10 cellular contexts compared by ENCODE assay signal in genomic region chr1:206472454-206472853, GRCh38. TPM values are rescaled to one million over a fixed set of nuclear protein-coding genes. Genes with fewer than 3 reads are reported as not detected.
A peak's percentile ranks its signal among the peaks of the same experiment; 100 is the strongest.
DNase-seq lines count a peak whose midpoint lies in the region; ATAC-seq, FAIRE-seq and TF ChIP-seq lines count a peak whose summit lies in the region.
"Had no signal": no experiment of that assay in that cellular context is flagged by ENCODE, and none has a peak within 500 bp of the region (broad histone marks: within the 10 kb centered on the region; RNA-seq: fewer than 3 reads in every experiment).

No MANE protein-coding gene starts in this region.

- no peaks in the 10 kb centered on the region for H4K20me1 ChIP-seq in SK-N-SH (ENCODE audit: insufficient read depth)
- H4K20me1 ChIP-seq in fibroblast of lung (ENCODE audit: control insufficient read depth, extremely low read depth, insufficient read depth, low read length): no peaks in the 10 kb centered on the region
- no peaks in the 10 kb centered on the region for H4K20me1 ChIP-seq in smooth muscle cell (ENCODE audit: low read depth)

- TF ChIP-seq RAD21 in SK-N-SH (IDR thresholded peaks at IDR 0.05; ENCODE audit: low read length): no peak

- no peak for TF ChIP-seq CTCF in SK-N-SH (IDR thresholded peaks at IDR 0.05)
- no peak for TF ChIP-seq CTCF in fibroblast of lung (conservative IDR thresholded peaks at IDR 0.05 in 1 of 2, IDR thresholded peaks at IDR 0.05 in 1 of 2; ENCODE audit: low read depth in 1 of 2, low read length in 2 of 2)
- no peak for TF ChIP-seq CTCF in smooth muscle cell (IDR thresholded peaks at IDR 0.05; ENCODE audit: borderline replicate concordance, insufficient read depth, poor library complexity, severe bottlenecking)
- no peak for TF ChIP-seq CTCF in vagina (IDR thresholded peaks at IDR 0.05)

- no peak for TF ChIP-seq EP300 in SK-N-SH (IDR thresholded peaks at IDR 0.05; ENCODE audit: borderline replicate concordance in 1 of 2, low read depth in 1 of 2, low read length in 1 of 2)

- POLR2A ChIA-PET in SK-N-SH (lab: Yijun Ruan, JAX): no interaction called here

- H3F3A ChIP-seq in SK-N-SH (replicated peaks; ENCODE audit: insufficient read depth) (no peaks in the 10 kb centered on the region), smooth muscle cell (ENCODE audit: low read depth) (peaks cover 5% of the 10 kb centered on the region)

- CTCF ChIA-PET in SK-N-SH (lab: Yijun Ruan, JAX): interaction anchor here (0.7 to 3.3 kb wide), 3 partner anchors 11 to 192 kb away, joined by 3 to 18 read pairs (median 12); no protein-coding TSS in a partner anchor

- DNase-seq in SK-N-SH (peak; percentile 42), RCC 7860 (ENCODE audit: low spot score) (peak; percentile 77), fibroblast of lung (ENCODE audit: low read depth in 2 of 2) (peak; percentile 75 to 86), smooth muscle cell (lab: John Stamatoyannopoulos, UW; ENCODE audit: unreplicated experiment) (peak; percentile 37), vagina (ENCODE audit: extremely low spot score in 2 of 2) (no peak), GM19238 (ENCODE audit: insufficient read length, low spot score) (no peak)
- DNase-seq: heart right ventricle had no signal

- intact Hi-C loops in vagina (cut with DNase I): no loop called here

- peaks cover 4 to 9% of the 10 kb centered on the region in 2 experiments for H3K36me3 ChIP-seq in SK-N-SH (replicated peaks in 1 of 2; ENCODE audit: control insufficient read depth in 1 of 2, insufficient read depth in 2 of 2, low read length in 1 of 2)
- H3K36me3 ChIP-seq in fibroblast of lung (ENCODE audit: control insufficient read depth, insufficient read depth, low read length): peaks cover 16% of the 10 kb centered on the region
- H3K36me3 ChIP-seq in smooth muscle cell (ENCODE audit: low read depth): no peaks in the 10 kb centered on the region
- peaks cover 0 to 17% of the 10 kb centered on the region in 2 donors for H3K36me3 ChIP-seq in vagina

- H2AFZ ChIP-seq in SK-N-SH (ENCODE audit: low read depth) (no peak overlapping the region), fibroblast of lung (ENCODE audit: low read length) (no peak overlapping the region), smooth muscle cell (ENCODE audit: low read depth) (no peak overlapping the region)

- H3K9me3 ChIP-seq in SK-N-SH (no peaks in the 10 kb centered on the region), fibroblast of lung (ENCODE audit: control insufficient read depth, insufficient read depth, low read depth, low read length) (no peaks in the 10 kb centered on the region), smooth muscle cell (replicated peaks; ENCODE audit: low read depth) (no peaks in the 10 kb centered on the region), vagina (no peaks in the 10 kb centered on the region)
- H3K9me3 ChIP-seq: heart right ventricle had no signal

- H3K9me2 ChIP-seq in SK-N-SH: no peaks in the 10 kb centered on the region

- no peak for ATAC-seq in SK-N-SH treated with all-trans-retinoic acid at 6 μM for 48 hours
- ATAC-seq in esophagus mucosa: no peak

- H3K4me1 ChIP-seq in SK-N-SH (ENCODE audit: control insufficient read depth in 1 of 2, insufficient read depth in 2 of 2, low read depth in 1 of 2, low read length in 1 of 2) (peaks cover 13 to 22% of the 10 kb centered on the region in 2 experiments; a peak in 2 of 4 replicates), fibroblast of lung (ENCODE audit: control insufficient read depth, extremely low read depth, insufficient read depth, low read length) (peaks cover 22% of the 10 kb centered on the region), smooth muscle cell (ENCODE audit: low read depth) (peaks cover 34% of the 10 kb centered on the region), vagina (peaks cover 33% of the 10 kb centered on the region)

- H3K27me3 ChIP-seq in SK-N-SH (ENCODE audit: insufficient read depth): no peaks in the 10 kb centered on the region
- no peaks in the 10 kb centered on the region for H3K27me3 ChIP-seq in fibroblast of lung (ENCODE audit: control insufficient read depth, insufficient read depth, low read length)
- H3K27me3 ChIP-seq in smooth muscle cell (ENCODE audit: low read depth): no peaks in the 10 kb centered on the region
- H3K27me3 ChIP-seq in vagina: no peaks in the 10 kb centered on the region

- no peak for FAIRE-seq in RCC 7860 (lab: Jason Lieb, UNC)
- FAIRE-seq: A204.1 had no signal

- H3K27ac ChIP-seq in SK-N-SH (ENCODE audit: low read depth in 2 of 2, low read length in 1 of 2) (no peak overlapping the region), fibroblast of lung (ENCODE audit: insufficient read depth, low read length) (peak overlapping the region; percentile 35), smooth muscle cell (ENCODE audit: low read depth) (peak overlapping the region; percentile 64), vagina (no peak overlapping the region)

- no peak for TF ChIP-seq POLR2A in vagina (IDR thresholded peaks at IDR 0.05)

- H3K79me2 ChIP-seq in SK-N-SH (ENCODE audit: insufficient read depth) (peaks cover 11% of the 10 kb centered on the region; the same call in 1 of the 2 replicates), fibroblast of lung (ENCODE audit: control insufficient read depth, insufficient read depth, low read length) (no peaks in the 10 kb centered on the region), smooth muscle cell (ENCODE audit: low read depth) (no peaks in the 10 kb centered on the region)

- peak overlapping the region; percentile 46; the same call in 1 of the 2 replicates for H3K4me2 ChIP-seq in SK-N-SH
- peak overlapping the region; percentile 73 for H3K4me2 ChIP-seq in fibroblast of lung (ENCODE audit: extremely low read depth, insufficient read depth, low read length)
- H3K4me2 ChIP-seq in smooth muscle cell: peak overlapping the region; percentile 98

- 26% methylated on average over 3 of the region's 3 CpGs for whole genome bisulfite sequencing in SK-N-SH (ENCODE audit: low lambda C conversion rate)
- WGBS in smooth muscle cell (ENCODE audit: low lambda C conversion rate): 13% methylated on average over 3 of the region's 3 CpGs

- H3K9ac ChIP-seq in SK-N-SH (no peak overlapping the region), fibroblast of lung (ENCODE audit: insufficient read depth, low read length) (no peak overlapping the region), smooth muscle cell (ENCODE audit: low read depth) (no peak overlapping the region)

- no peak overlapping the region for H3K4me3 ChIP-seq in SK-N-SH (ENCODE audit: low read depth in 2 of 2, low read length in 1 of 2)
- H3K4me3 ChIP-seq in fibroblast of lung (replicated peaks in 1 of 4; ENCODE audit: control extremely low read depth in 1 of 4, insufficient read depth in 1 of 4, low read depth in 3 of 4, low read length in 4 of 4): peak overlapping the region in 1 of 4 experiments; percentile 17
- no peak overlapping the region for H3K4me3 ChIP-seq in smooth muscle cell
- H3K4me3 ChIP-seq in vagina: no peak overlapping the region

TF ChIP-seq in SK-N-SH, 30 proteins besides CTCF, POLR2A, EP300 and RAD21:
- TF ChIP-seq RXRA (IDR thresholded peaks at IDR 0.05; ENCODE audit: borderline replicate concordance, low read depth): no peak
- no peak for TF ChIP-seq JUND (IDR thresholded peaks at IDR 0.05)

TF ChIP-seq in SK-N-SH treated with all-trans-retinoic acid at 6 μM for 48 hours, 23 proteins besides CTCF, POLR2A, EP300 and RAD21:
- no peak for TF ChIP-seq ZNF70 (CRISPR knock-in tag; IDR thresholded peaks at IDR 0.05)
- TF ChIP-seq SNAI2 (CRISPR knock-in tag; IDR thresholded peaks at IDR 0.05): no peak
- no peak for TF ChIP-seq PATZ1 (CRISPR knock-in tag; IDR thresholded peaks at IDR 0.05; ENCODE audit: borderline replicate concordance)
- TF ChIP-seq ESRRG (CRISPR knock-in tag; IDR thresholded peaks at IDR 0.05): no peak
- no peak for TF ChIP-seq TCF4 (CRISPR knock-in tag; IDR thresholded peaks at IDR 0.05; ENCODE audit: borderline replicate concordance)
- TF ChIP-seq PPARA (CRISPR knock-in tag; IDR thresholded peaks at IDR 0.05; ENCODE audit: borderline replicate concordance): no peak
- TF ChIP-seq ZNF565 (CRISPR knock-in tag; conservative IDR thresholded peaks at IDR 0.05; ENCODE audit: low read depth): no peak

RNA-seq across cellular contexts. Expression of gene IKBKE, which starts 2.2 kb away (rescaled TPM):
- 14.2 and 14.5 TPM in 2 replicates for polyA plus RNA-seq in SK-N-SH (2012; rRNA removed)
- polyA plus RNA-seq in SK-N-SH (2012; cell fraction: cytosol; rRNA removed): 6.8 and 10.4 TPM in 2 replicates
- 20.5 and 32.0 TPM in 2 replicates for polyA plus RNA-seq in SK-N-SH (2012; cell fraction: nucleus; rRNA removed)
- 9.6 and 10.0 TPM in 2 replicates for total RNA-seq in fibroblast of lung
- 12.4 and 13.1 TPM in 2 replicates for polyA plus RNA-seq in fibroblast of lung
- polyA plus RNA-seq in fibroblast of lung (2012): 14.2 and 16.1 TPM in 2 replicates
- polyA minus RNA-seq in fibroblast of lung (ENCODE audit: low replicate concordance): 12.0 and 30.6 TPM in 2 replicates
- total RNA-seq in smooth muscle cell: 4.0 and 6.2 TPM in 2 replicates
- polyA plus RNA-seq in smooth muscle cell: 8.5 and 9.7 TPM in 2 replicates
- 10.1 TPM for total RNA-seq in vagina
- 14.2 TPM for total RNA-seq in esophagus mucosa

RNA-seq across cellular contexts. Expression of gene RASSF5, which starts 34.9 kb away (rescaled TPM):
- polyA plus RNA-seq in SK-N-SH (2012; rRNA removed) (1.7 and 2.2 TPM in 2 replicates), fibroblast of lung (1.3 and 2.2 TPM in 2 replicates), smooth muscle cell (1.6 and 3.3 TPM in 2 replicates)
- 1.6 and 1.8 TPM in 2 replicates for polyA plus RNA-seq in SK-N-SH (2012; cell fraction: cytosol; rRNA removed)
- 4.4 and 5.0 TPM in 2 replicates for polyA plus RNA-seq in SK-N-SH (2012; cell fraction: nucleus; rRNA removed)
- total RNA-seq in fibroblast of lung (1.8 and 3.0 TPM in 2 replicates), smooth muscle cell (1.3 and 2.6 TPM in 2 replicates), vagina (28.5 TPM), esophagus mucosa (38.7 TPM)
- 1.2 and 3.0 TPM in 2 replicates for polyA plus RNA-seq in fibroblast of lung (2012)
- polyA minus RNA-seq in fibroblast of lung (ENCODE audit: low replicate concordance): 2.9 and 4.9 TPM in 2 replicates

Comparison
In these comparisons a context has a peak if more than half of its experiments do, and no peak if none do; other contexts are left out.
1. DNase-seq: peak in SK-N-SH (single experiment), RCC 7860 (single experiment), fibroblast of lung (2 of 2) and smooth muscle cell (single experiment); none in vagina (0 of 2) and GM19238 (single experiment).
2. H3K27ac ChIP-seq: peak in fibroblast of lung (single experiment) and smooth muscle cell (single experiment); none in SK-N-SH (0 of 2) and vagina (single experiment).
3. H3K4me2 ChIP-seq: peak in every context shown above with its lines; median percentile 98 in smooth muscle cell; 73 in fibroblast of lung; 46 in SK-N-SH.